Comparison of ENCODE assay signal across 8 cellular contexts in genomic region chrX:131830400-131831184, GRCh38.
A peak's percentile ranks its signal among the peaks of the same experiment; 100 is the strongest.
DNase-seq lines count a peak whose midpoint lies in the region; ATAC-seq and TF ChIP-seq lines count a peak whose summit lies in the region.

No MANE protein-coding gene starts in this region.

- H3K4me3 Mint-ChIP-seq in nephron (peak overlapping the region; percentile 94 to 98 (median 97)), type B pancreatic cell (peak overlapping the region; percentile 80)

- H3K9me3 Mint-ChIP-seq in nephron = no peaks in the 10 kb centered on the region
- peaks cover 4% of the 10 kb centered on the region for H3K9me3 Mint-ChIP-seq in type B pancreatic cell

- peaks cover 38% of the 10 kb centered on the region for H3K4me1 Mint-ChIP-seq in nephron
- peaks cover 5% of the 10 kb centered on the region for H3K4me1 Mint-ChIP-seq in type B pancreatic cell (ENCODE audit: unreplicated experiment)

- peaks cover 10% of the 10 kb centered on the region for H3K36me3 Mint-ChIP-seq in nephron (ENCODE audit: low read depth)
- no peaks in the 10 kb centered on the region for H3K36me3 Mint-ChIP-seq in type B pancreatic cell

- peak; percentile 58 for ATAC-seq in GM18519 (IDR thresholded peaks at IDR 0.05; ENCODE audit: low FRiP score, unreplicated experiment)
- ATAC-seq in HG03139 (IDR thresholded peaks at IDR 0.05; ENCODE audit: unreplicated experiment) = peak; percentile 77

- H3K27me3 Mint-ChIP-seq in nephron (ENCODE audit: low read depth) = no peaks in the 10 kb centered on the region
- H3K27me3 Mint-ChIP-seq in type B pancreatic cell = no peaks in the 10 kb centered on the region

- DNase-seq in AG09319 (ENCODE audit: extremely low read depth, low read depth) (peak; percentile 37), NCI-H460 (ENCODE audit: extremely low read depth, low read depth) (peak; percentile 92), activated T-cell treated with anti-CD3 and anti-CD28 coated beads for 48 hours (ENCODE audit: low read depth) (peak; percentile 36), fibroblast of the conjunctiva (ENCODE audit: low read depth) (peak; percentile 67), type B pancreatic cell (ENCODE audit: extremely low spot score, unreplicated experiment) (no peak)

- H3K27ac Mint-ChIP-seq in nephron = peak overlapping the region; percentile 98 to 99 (median 99)
- peak overlapping the region; percentile 74 for H3K27ac Mint-ChIP-seq in type B pancreatic cell

- TF ChIP-seq CTCF in AG09319 (IDR thresholded peaks at IDR 0.05; ENCODE audit: low read depth, low read length) (peak; percentile 49), nephron (IDR thresholded peaks at IDR 0.05; ENCODE audit: unreplicated experiment in 3 of 3) (peak; percentile 80 to 92 (median 81)), type B pancreatic cell (conservative IDR thresholded peaks at IDR 0.05) (peak; percentile 78)
